Comparison of ENCODE assay signal across 17 cellular contexts in genomic region chr13:63189712-63190111, GRCh38.
DNase-seq lines count a peak whose midpoint lies in the region; ATAC-seq, FAIRE-seq and TF ChIP-seq lines count a peak whose summit lies in the region.
"Had no signal": no experiment of that assay in that cellular context is flagged by ENCODE, and none has a peak within 500 bp of the region (broad histone marks: within the 10 kb centered on the region; RNA-seq: fewer than 3 reads in every experiment).

No MANE protein-coding gene starts in this region.

- H3K4me1 Mint-ChIP-seq in osteocyte (ENCODE audit: unreplicated experiment), result peaks cover 37% of the 10 kb centered on the region
- no peaks in the 10 kb centered on the region for H3K4me1 Mint-ChIP-seq in immature natural killer cell
- H3K4me1 Mint-ChIP-seq: CD8-positive, alpha-beta memory T cell had no signal

- H3K9ac ChIP-seq in Karpas-422 (ENCODE audit: low read length), result no peak overlapping the region
- H3K9ac ChIP-seq in keratinocyte (ENCODE audit: control insufficient read depth, extremely low read depth, insufficient read depth, low read length), result no peak overlapping the region

- H3K27me3 Mint-ChIP-seq in osteocyte (ENCODE audit: unreplicated experiment), result no peaks in the 10 kb centered on the region
- H3K27me3 Mint-ChIP-seq in immature natural killer cell (ENCODE audit: low read depth in 3 of 3), result no peaks in the 10 kb centered on the region
- H3K27me3 Mint-ChIP-seq: CD8-positive, alpha-beta memory T cell had no signal

- H3K4me2 ChIP-seq in Karpas-422 (ENCODE audit: low read depth, low read length, poor library complexity, severe bottlenecking), result no peak overlapping the region
- H3K4me2 ChIP-seq in keratinocyte (ENCODE audit: control insufficient read depth, extremely low read depth, insufficient read depth, low read depth, low read length), result no peak overlapping the region

- no peak for ATAC-seq in GM18511 (IDR thresholded peaks at IDR 0.05; ENCODE audit: unreplicated experiment)
- ATAC-seq: K562 had no signal

- peak; percentile 4 for DNase-seq in Caki2 (ENCODE audit: low read depth)
- no peak for DNase-seq in Karpas-422
- DNase-seq in keratinocyte (ENCODE audit: low read depth, low spot score), result no peak
- no peak for DNase-seq in osteocyte (ENCODE audit: extremely low spot score, unreplicated experiment)
- DNase-seq in immature natural killer cell, result no peak
- DNase-seq in suprapubic skin (ENCODE audit: low spot score in 2 of 2), result no peak
- DNase-seq in NCI-H1694 (lab: John Stamatoyannopoulos, UW), result no peak
- DNase-seq: Caco-2; CD8-positive, alpha-beta memory T cell; DMS53; HCEC 1CT had no signal

- H3K9me3 Mint-ChIP-seq in osteocyte (ENCODE audit: unreplicated experiment) (peaks cover 10% of the 10 kb centered on the region), immature natural killer cell (peaks cover 10 to 33% (median 13%) of the 10 kb centered on the region in 6 donors)

- H3K9me1 ChIP-seq in keratinocyte (ENCODE audit: control insufficient read depth, extremely low read depth, insufficient read depth, low read length), result no peaks in the 10 kb centered on the region

- H4K20me1 ChIP-seq in Karpas-422 (ENCODE audit: insufficient read depth, low read depth, low read length), result no peaks in the 10 kb centered on the region
- H4K20me1 ChIP-seq in keratinocyte (ENCODE audit: control insufficient read depth, extremely low read depth, insufficient read depth, low read length), result no peaks in the 10 kb centered on the region

- no peaks in the 10 kb centered on the region for H3K36me3 Mint-ChIP-seq in osteocyte (ENCODE audit: unreplicated experiment)
- H3K36me3 Mint-ChIP-seq in immature natural killer cell, result peaks cover 0 to 4% (median 4%) of the 10 kb centered on the region in 3 donors
- H3K36me3 Mint-ChIP-seq: CD8-positive, alpha-beta memory T cell had no signal

- dilution Hi-C loops in keratinocyte (cut with MboI; ENCODE audit: extremely low pct_ligation_motif_present, low sequenced_read_pairs), result no loop called here

- no peaks in the 10 kb centered on the region for H3K27me3 ChIP-seq in Karpas-422 (ENCODE audit: low read length)
- H3K27me3 ChIP-seq in keratinocyte (ENCODE audit: control insufficient read depth, extremely low read depth, insufficient read depth, low read length), result no peaks in the 10 kb centered on the region
- no peaks in the 10 kb centered on the region for H3K27me3 ChIP-seq in suprapubic skin

- no peak for TF ChIP-seq EP300 in suprapubic skin (IDR thresholded peaks at IDR 0.05)

- H3K27ac Mint-ChIP-seq in osteocyte (ENCODE audit: unreplicated experiment), result peak overlapping the region; percentile 74
- H3K27ac Mint-ChIP-seq in immature natural killer cell, result no peak overlapping the region
- H3K27ac Mint-ChIP-seq: CD8-positive, alpha-beta memory T cell had no signal

- H3K36me3 ChIP-seq in Karpas-422 (ENCODE audit: insufficient read depth, low read length) (no peaks in the 10 kb centered on the region), keratinocyte (ENCODE audit: control insufficient read depth in 2 of 2, extremely low read depth in 1 of 2, insufficient read depth in 2 of 2, low read length in 2 of 2) (no peaks in the 10 kb centered on the region), suprapubic skin (no peaks in the 10 kb centered on the region)

- TF ChIP-seq CTCF in keratinocyte (optimal IDR thresholded peaks at IDR 0.05 in 1 of 3, IDR thresholded peaks at IDR 0.05 in 1 of 3, conservative IDR thresholded peaks at IDR 0.05 in 1 of 3; ENCODE audit: extremely low read depth in 1 of 3, insufficient read depth in 2 of 3, low read length in 3 of 3) (no peak), osteocyte (IDR thresholded peaks at IDR 0.05) (no peak), suprapubic skin (IDR thresholded peaks at IDR 0.05) (no peak)

- no peak for TF ChIP-seq POLR2A in suprapubic skin (IDR thresholded peaks at IDR 0.05)

- FAIRE-seq in keratinocyte (lab: Jason Lieb, UNC), result no peak
- FAIRE-seq: A204.1, GM18507, GM19239, K562 had no signal

- no peak overlapping the region for H3K4me3 Mint-ChIP-seq in osteocyte (ENCODE audit: unreplicated experiment)
- H3K4me3 Mint-ChIP-seq in immature natural killer cell, result no peak overlapping the region
- H3K4me3 Mint-ChIP-seq: CD8-positive, alpha-beta memory T cell had no signal

- no peaks in the 10 kb centered on the region for H3K4me1 ChIP-seq in Karpas-422 (ENCODE audit: low read length)
- peaks cover 4% of the 10 kb centered on the region for H3K4me1 ChIP-seq in keratinocyte (ENCODE audit: control insufficient read depth, extremely low read depth, insufficient read depth, low read length)
- no peaks in the 10 kb centered on the region for H3K4me1 ChIP-seq in suprapubic skin

- H2AFZ ChIP-seq in Karpas-422 (ENCODE audit: low read length) (0 out of 2 replicates have a peak overlapping the region, but pooled peaks have one; percentile 23), keratinocyte (ENCODE audit: control insufficient read depth, low read length) (peak overlapping the region; percentile 3)

- no peaks in the 10 kb centered on the region for H3K9me2 ChIP-seq in Karpas-422 (replicated peaks; ENCODE audit: insufficient read depth, low read length)

- H3K79me2 ChIP-seq in Karpas-422 (ENCODE audit: low read length), result no peaks in the 10 kb centered on the region
- no peaks in the 10 kb centered on the region for H3K79me2 ChIP-seq in keratinocyte (ENCODE audit: control insufficient read depth, insufficient read depth, low read length)

- H3K9me3 ChIP-seq in Karpas-422 (ENCODE audit: low read length) (no peaks in the 10 kb centered on the region; the same call in 1 of the 2 replicates), keratinocyte (ENCODE audit: control insufficient read depth, low read depth, low read length) (no peaks in the 10 kb centered on the region), suprapubic skin (peaks cover 4% of the 10 kb centered on the region)
- H3K9me3 ChIP-seq: Caco-2 had no signal

- in situ Hi-C loops in Caki2 (cut with HindIII; ENCODE audit: low pct_unique_long_range_greater_than_20kb, low sequenced_read_pairs), result no loop called here

- no peak overlapping the region for H3K4me3 ChIP-seq in Karpas-422 (ENCODE audit: low read length)
- no peak overlapping the region for H3K4me3 ChIP-seq in keratinocyte (ENCODE audit: control insufficient read depth in 2 of 3, extremely low read depth in 1 of 3, insufficient read depth in 2 of 3, low read depth in 1 of 3, low read length in 3 of 3)
- H3K4me3 ChIP-seq in suprapubic skin, result no peak overlapping the region
- H3K4me3 ChIP-seq: K562 had no signal

- H3K27ac ChIP-seq in Karpas-422 (ENCODE audit: low read length) (no peak overlapping the region), keratinocyte (ENCODE audit: control insufficient read depth, insufficient read depth, low read length) (no peak overlapping the region), suprapubic skin (no peak overlapping the region)
- H3K27ac ChIP-seq: HL-60 had no signal

- WGBS in suprapubic skin, result 77% methylated on average over 9 of the region's 9 CpGs
